In the genomic region with DNA sequence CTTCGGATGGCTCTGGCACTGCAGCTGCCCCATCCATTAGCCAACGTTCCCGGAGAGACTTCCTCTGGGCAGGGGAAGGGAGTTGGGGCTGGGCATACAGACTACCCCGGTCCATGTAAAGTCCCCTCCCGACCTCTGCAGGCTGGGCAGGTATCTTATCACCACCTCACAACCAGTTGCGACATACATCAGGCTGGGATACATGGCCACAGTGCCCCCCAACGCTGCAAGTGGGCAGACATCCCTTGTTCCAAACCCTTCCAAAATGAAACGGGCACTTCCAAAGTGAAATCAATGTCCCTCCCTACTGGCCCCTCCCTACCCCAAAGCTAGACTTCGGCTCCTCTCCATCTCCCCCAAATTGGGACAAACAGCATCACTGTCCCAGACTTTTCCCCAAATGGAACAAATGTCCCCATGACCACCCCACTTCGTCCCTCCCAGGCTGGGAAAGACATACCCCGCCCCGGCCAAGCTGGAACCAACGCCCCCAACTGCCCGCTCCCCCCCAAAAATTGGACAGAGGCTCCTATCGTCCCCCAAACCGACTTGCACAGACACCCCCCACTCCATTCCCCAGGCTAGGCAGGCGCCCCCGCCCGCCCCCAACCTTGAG, we compare ENCODE assay signal across 11 cellular contexts. TPM values are rescaled to one million over a fixed set of nuclear protein-coding genes. Genes with fewer than 3 reads are reported as not detected.
DNase-seq lines count a peak whose midpoint lies in the region; ATAC-seq, FAIRE-seq and TF ChIP-seq lines count a peak whose summit lies in the region.
"Had no signal": no experiment of that assay in that cellular context is flagged by ENCODE, and none has a peak within 500 bp of the region (broad histone marks: within the 10 kb centered on the region; RNA-seq: fewer than 3 reads in every experiment).

No MANE protein-coding gene starts in this region.

- peaks cover 12% of the 10 kb centered on the region for H3K4me1 Mint-ChIP-seq in activated CD8-positive, alpha-beta memory T cell treated with anti-CD3 and anti-CD28 coated beads, Interleukin-2, amount 10 ng/mL, durations not matched to agents 7 days and 5 days
- peaks cover 26% of the 10 kb centered on the region for H3K4me1 Mint-ChIP-seq in T-helper 17 cell

- peak overlapping the region; percentile 3 for H3K4me3 Mint-ChIP-seq in activated CD8-positive, alpha-beta memory T cell treated with anti-CD3 and anti-CD28 coated beads, Interleukin-2, amount 10 ng/mL, durations not matched to agents 7 days and 5 days
- peak overlapping the region; percentile 80 for H3K4me3 Mint-ChIP-seq in T-helper 17 cell

- no peaks in the 10 kb centered on the region for H3K27me3 ChIP-seq in testis

- H3K27ac ChIP-seq in testis (peak overlapping the region in 1 of 2 donors; percentile 74), kidney (ENCODE audit: low read depth in 2 of 2, low read length in 2 of 2) (no peak overlapping the region)
- H3K27ac ChIP-seq: BLaER1 treated with 17β-estradiol and CSF1 and Interleukin-3, amounts not matched to agents 10 nM and 100 nM; KMS-11 had no signal

- no peaks in the 10 kb centered on the region for H3K9me3 Mint-ChIP-seq in activated CD8-positive, alpha-beta memory T cell treated with anti-CD3 and anti-CD28 coated beads, Interleukin-2, amount 10 ng/mL, durations not matched to agents 7 days and 5 days (ENCODE audit: low read depth)

- no peak for TF ChIP-seq CTCF in testis (IDR thresholded peaks at IDR 0.05)
- no peak for TF ChIP-seq CTCF in kidney (IDR thresholded peaks at IDR 0.05; ENCODE audit: borderline replicate concordance, extremely low read depth, insufficient read depth)

- no peak for ATAC-seq in activated CD8-positive, alpha-beta memory T cell treated with anti-CD3 and anti-CD28 coated beads, Interleukin-2, amount 10 ng/mL, durations not matched to agents 7 days and 5 days
- ATAC-seq in T-helper 17 cell: no peak
- ATAC-seq in HG02571 (IDR thresholded peaks at IDR 0.05; ENCODE audit: unreplicated experiment): no peak

- FAIRE-seq in kidney (lab: Jason Lieb, UNC): no peak

- H3K27me3 Mint-ChIP-seq in activated CD8-positive, alpha-beta memory T cell treated with anti-CD3 and anti-CD28 coated beads, Interleukin-2, amount 10 ng/mL, durations not matched to agents 7 days and 5 days: peaks cover 45% of the 10 kb centered on the region
- H3K27me3 Mint-ChIP-seq in T-helper 17 cell: peaks cover 26% of the 10 kb centered on the region

- H3K27ac Mint-ChIP-seq in activated CD8-positive, alpha-beta memory T cell treated with anti-CD3 and anti-CD28 coated beads, Interleukin-2, amount 10 ng/mL, durations not matched to agents 7 days and 5 days: no peak overlapping the region
- H3K27ac Mint-ChIP-seq in T-helper 17 cell: peak overlapping the region; percentile 45

- H3K36me3 ChIP-seq in testis (ENCODE audit: low read depth, missing control alignments) (no peaks in the 10 kb centered on the region), kidney (ENCODE audit: control insufficient read depth in 1 of 2, insufficient read depth in 2 of 2, low read length in 2 of 2) (no peaks in the 10 kb centered on the region)

- 18 to 31% methylated on average over 8 to 14 of the region's 19 CpGs for WGBS in testis, 2 donors

- no peak for DNase-seq in activated CD8-positive, alpha-beta memory T cell treated with anti-CD3 and anti-CD28 coated beads, Interleukin-2, amount 10 ng/mL, durations not matched to agents 7 days and 5 days
- no peak for DNase-seq in activated CD8-positive, alpha-beta memory T cell treated with anti-CD3 and anti-CD28 coated beads for 24 hours
- DNase-seq in T-helper 17 cell (no peak), testis (no peak), kidney (no peak), DMS53 treated with DMSO at 0.1 percent for 48 hours (lab: John Stamatoyannopoulos, UW; ENCODE audit: unreplicated experiment) (no peak)

- H3K9ac ChIP-seq in kidney (ENCODE audit: low read length in 2 of 2): no peak overlapping the region
- H3K9ac ChIP-seq: BLaER1 treated with 17β-estradiol and CSF1 and Interleukin-3, amounts not matched to agents 10 nM and 100 nM; KMS-11 had no signal

- TF ChIP-seq POLR2A in testis (IDR thresholded peaks at IDR 0.05): no peak

- CTCF ChIA-PET in activated CD8-positive, alpha-beta memory T cell treated with anti-CD3 and anti-CD28 coated beads, Interleukin-2, amount 10 ng/mL, durations not matched to agents 7 days and 5 days (lab: Charles Lee): interaction anchor here (0.7 to 7.5 kb wide), 16 partner anchors 8 to 195 kb away, joined by 3 to 118 read pairs (median 3); a partner anchor contains a TSS

- H3K36me3 Mint-ChIP-seq in activated CD8-positive, alpha-beta memory T cell treated with anti-CD3 and anti-CD28 coated beads, Interleukin-2, amount 10 ng/mL, durations not matched to agents 7 days and 5 days: peaks cover 10% of the 10 kb centered on the region
- H3K36me3 Mint-ChIP-seq in T-helper 17 cell (ENCODE audit: low read depth): peaks cover 5% of the 10 kb centered on the region

- intact Hi-C loops in testis (cut with DNase I; ENCODE audit: low total_unique reads) (no loop called here), kidney (cut with DNase I) (loop anchor here (10.0 kb wide), 1 partner anchor 172 kb away; no protein-coding TSS in a partner anchor)

- H3K9me3 ChIP-seq in T-helper 17 cell (ENCODE audit: control insufficient read depth, low read length, poor library complexity, severe bottlenecking) (no peaks in the 10 kb centered on the region), testis (no peaks in the 10 kb centered on the region), kidney (ENCODE audit: control insufficient read depth in 1 of 2, low read length in 2 of 2) (no peaks in the 10 kb centered on the region)
- H3K9me3 ChIP-seq: BLaER1 treated with 17β-estradiol and CSF1 and Interleukin-3, amounts not matched to agents 10 nM and 100 nM had no signal

- peaks cover 11% of the 10 kb centered on the region for H3K4me1 ChIP-seq in testis
- H3K4me1 ChIP-seq in kidney (ENCODE audit: control insufficient read depth in 1 of 2, insufficient read depth in 1 of 2, low read depth in 1 of 2, low read length in 2 of 2): peaks cover 11 to 12% of the 10 kb centered on the region in 2 donors

- peak overlapping the region; percentile 27 for H3K4me3 ChIP-seq in iPS-11a (ENCODE audit: low read depth, low read length)
- peak overlapping the region; percentile 42 to 53 for H3K4me3 ChIP-seq in testis
- no peak overlapping the region for H3K4me3 ChIP-seq in kidney (ENCODE audit: low read length in 2 of 2)

RNA-seq across cellular contexts. Expression of a gene that starts 5.0 kb away (rescaled TPM):
- total RNA-seq in activated CD8-positive, alpha-beta memory T cell treated with anti-CD3 and anti-CD28 coated beads, Interleukin-2, amount 10 ng/mL, durations not matched to agents 7 days and 5 days: not detected
- total RNA-seq in T-helper 17 cell: not detected
- 10 to 100 TPM; 21.3 to 34.6 TPM for total RNA-seq in testis
- 18.4 TPM for polyA plus RNA-seq in testis (ENCODE audit: insufficient read depth, low read depth, low replicate concordance)
- 19.4 TPM for total RNA-seq in kidney
- polyA plus RNA-seq in kidney (ENCODE audit: insufficient read depth, low read depth, low replicate concordance): 45.8 TPM

RNA-seq across cellular contexts. Expression of a gene that starts 15.7 kb away (rescaled TPM):
- 1 to 10 TPM; 1.4 to 2.4 TPM for total RNA-seq in activated CD8-positive, alpha-beta memory T cell treated with anti-CD3 and anti-CD28 coated beads, Interleukin-2, amount 10 ng/mL, durations not matched to agents 7 days and 5 days
- 1 to 10 TPM in 1 of 2 donors, under 1 TPM in 1; 0.65 to 1.3 TPM for total RNA-seq in T-helper 17 cell
- 1 to 10 TPM; 4.2 to 7.2 TPM for total RNA-seq in testis
- polyA plus RNA-seq in testis (ENCODE audit: insufficient read depth, low read depth, low replicate concordance): 0.76 TPM
- 8.7 TPM for total RNA-seq in kidney
- polyA plus RNA-seq in kidney (ENCODE audit: insufficient read depth, low read depth, low replicate concordance): 32.0 TPM

RNA-seq across cellular contexts. Expression of a gene that starts 25.3 kb away (rescaled TPM):
- total RNA-seq in activated CD8-positive, alpha-beta memory T cell treated with anti-CD3 and anti-CD28 coated beads, Interleukin-2, amount 10 ng/mL, durations not matched to agents 7 days and 5 days: 10 to 100 TPM; 29.7 to 60.3 TPM
- total RNA-seq in T-helper 17 cell (10 to 100 TPM; 39.6 to 51.6 TPM), testis (1 to 10 TPM; 3.5 to 4.9 TPM), kidney (14.1 TPM)
- polyA plus RNA-seq in testis (ENCODE audit: insufficient read depth, low read depth, low replicate concordance) (5.2 TPM), kidney (ENCODE audit: insufficient read depth, low read depth, low replicate concordance) (3.1 TPM)

RNA-seq across cellular contexts. Expression of a gene that starts 28.7 kb away (rescaled TPM):
- total RNA-seq in activated CD8-positive, alpha-beta memory T cell treated with anti-CD3 and anti-CD28 coated beads, Interleukin-2, amount 10 ng/mL, durations not matched to agents 7 days and 5 days: not detected
- under 1 TPM; 0.22 to 0.31 TPM for total RNA-seq in T-helper 17 cell
- 10 to 100 TPM in 1 of 2 donors, 1 to 10 TPM in 1; 5.0 to 12.7 TPM for total RNA-seq in testis
- polyA plus RNA-seq in testis (ENCODE audit: insufficient read depth, low read depth, low replicate concordance): 12.6 TPM
- total RNA-seq in kidney: not detected
- polyA plus RNA-seq in kidney (ENCODE audit: insufficient read depth, low read depth, low replicate concordance): not detected
- total RNA-seq: lower leg skin had no signal

RNA-seq across cellular contexts. Expression of a gene that starts 28.9 kb away (rescaled TPM):
- total RNA-seq in activated CD8-positive, alpha-beta memory T cell treated with anti-CD3 and anti-CD28 coated beads, Interleukin-2, amount 10 ng/mL, durations not matched to agents 7 days and 5 days: not detected
- total RNA-seq in T-helper 17 cell (not detected), testis (not detected), kidney (not detected)
- polyA plus RNA-seq in testis (ENCODE audit: insufficient read depth, low read depth, low replicate concordance) (1.7 TPM), kidney (ENCODE audit: insufficient read depth, low read depth, low replicate concordance) (not detected)
- total RNA-seq: lower leg skin had no signal

Comparison
In these comparisons a context has a peak if more than half of its experiments do, and no peak if none do; other contexts are left out.
1. H3K4me3 ChIP-seq: peak in iPS-11a (single experiment) and testis (2 of 2); none in kidney (0 of 2).
2. RNA of a gene that starts 5.0 kb away (total RNA-seq): 21.3 to 34.6 TPM in testis and 19.4 TPM in kidney (single experiment); not detected in activated CD8-positive, alpha-beta memory T cell treated with anti-CD3 and anti-CD28 coated beads, Interleukin-2, amount 10 ng/mL, durations not matched to agents 7 days and 5 days and not detected in T-helper 17 cell; every median in the first group is over 10 times any median in the second.